21 cellular contexts compared by ENCODE assay signal in the genomic region with DNA sequence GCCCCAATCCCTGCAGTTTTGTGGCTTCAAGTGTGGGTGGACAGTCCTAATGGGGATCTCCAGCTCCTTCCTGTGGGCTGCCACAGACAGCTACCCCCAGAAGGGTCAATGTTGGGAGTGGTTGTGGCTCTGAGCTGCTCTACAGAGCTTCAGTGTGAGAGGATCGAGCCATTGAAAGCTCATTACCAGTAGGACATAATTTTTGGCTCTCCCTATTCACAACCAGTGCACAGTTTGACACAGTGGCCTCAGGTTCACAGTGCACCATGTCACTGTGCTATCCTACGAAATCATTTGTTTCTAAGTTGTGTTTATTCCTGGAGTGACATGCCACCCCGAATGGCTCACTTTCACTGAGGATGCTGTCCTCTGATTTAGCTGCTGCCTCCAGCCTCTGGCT. TPM values are rescaled to one million over a fixed set of nuclear protein-coding genes. Genes with fewer than 3 reads are reported as not detected.
A peak's percentile ranks its signal among the peaks of the same experiment; 100 is the strongest.
DNase-seq lines count a peak whose midpoint lies in the region; ATAC-seq, FAIRE-seq and TF ChIP-seq lines count a peak whose summit lies in the region.
"Had no signal": no experiment of that assay in that cellular context is flagged by ENCODE, and none has a peak within 500 bp of the region (broad histone marks: within the 10 kb centered on the region; RNA-seq: fewer than 3 reads in every experiment).

No MANE protein-coding gene starts in this region.

- TF ChIP-seq CTCF in KMS-11 (conservative IDR thresholded peaks at IDR 0.05; ENCODE audit: low read depth, low read length) = no peak
- TF ChIP-seq CTCF in GM12878 (IDR thresholded peaks at IDR 0.05 in 2 of 3, conservative IDR thresholded peaks at IDR 0.05 in 1 of 3; ENCODE audit: control insufficient read depth in 2 of 3, extremely low read depth in 1 of 3, insufficient read depth in 1 of 3, low read depth in 3 of 3, low read length in 3 of 3) = no peak
- no peak for TF ChIP-seq CTCF in neutrophil (IDR thresholded peaks at IDR 0.05)

- peak overlapping the region; percentile 83 for H3K27ac Mint-ChIP-seq in activated CD4-positive, alpha-beta T cell treated with anti-CD3 and anti-CD28 coated beads, Interleukin-2, amount 10 ng/mL, durations not matched to agents 7 days and 5 days

- BruUV-seq in GM12878 (replicated peaks; lab: Mats Ljungman, UMichigan) = no TSS peak

- intact Hi-C loops in GM12878 (cut with micrococcal nuclease; ENCODE audit: unreplicated experiment) = no loop called here

- no peaks in the 10 kb centered on the region for H3K9me3 Mint-ChIP-seq in activated CD4-positive, alpha-beta T cell treated with anti-CD3 and anti-CD28 coated beads, Interleukin-2, amount 10 ng/mL, durations not matched to agents 7 days and 5 days

- H3K27me3 ChIP-seq in KMS-11 (ENCODE audit: insufficient read depth, low read depth) (no peaks in the 10 kb centered on the region), GM12878 (replicated peaks in 1 of 2; ENCODE audit: control insufficient read depth in 2 of 2, insufficient read depth in 2 of 2, low read length in 1 of 2) (no peaks in the 10 kb centered on the region), neutrophil (no peaks in the 10 kb centered on the region)
- H3K27me3 ChIP-seq: breast epithelium, esophagus squamous epithelium, upper lobe of left lung had no signal

- H3K4me2 ChIP-seq in KMS-11 (no peak overlapping the region; the same call in 1 of the 2 replicates), GM12878 (ENCODE audit: control insufficient read depth, insufficient read depth) (no peak overlapping the region; the same call in 1 of the 2 replicates)
- H3K4me2 ChIP-seq: A549 had no signal

- no peaks in the 10 kb centered on the region for H3K27me3 Mint-ChIP-seq in activated CD4-positive, alpha-beta T cell treated with anti-CD3 and anti-CD28 coated beads, Interleukin-2, amount 10 ng/mL, durations not matched to agents 7 days and 5 days

- SMC1A ChIA-PET in GM12878 (lab: Charles Lee; ENCODE audit: uncharacterized antibody, unreplicated experiment) = interaction anchor here (1.0 to 2.6 kb wide), 4 partner anchors 14 to 48 kb away, joined by 3 to 7 read pairs (median 4); a partner anchor contains a TSS

- TF ChIP-seq POLR2A in GM12878 (IDR thresholded peaks at IDR 0.05; ENCODE audit: low read depth, low read length) = peak; percentile 13; the same call in 1 of the 2 replicates

- TF ChIP-seq RAD21 in GM12878 (IDR thresholded peaks at IDR 0.05; ENCODE audit: insufficient read depth, low read depth, low read length) = no peak

- H3K4me3 ChIP-seq in KMS-11 (IDR thresholded peaks at IDR 0.05; ENCODE audit: insufficient read depth, low read depth, low read length) = no peak overlapping the region
- no peak overlapping the region for H3K4me3 ChIP-seq in GM12878
- no peak overlapping the region for H3K4me3 ChIP-seq in neutrophil (ENCODE audit: low read depth in 1 of 2, low read length in 1 of 2)
- H3K4me3 ChIP-seq: A549, breast epithelium, esophagus squamous epithelium, lower lobe of right lung, SK-N-MC, upper lobe of left lung had no signal

- RAD21 ChIA-PET in GM12878 (lab: Charles Lee; ENCODE audit: unreplicated experiment) = interaction anchor here (0.8 to 1.7 kb wide), 3 partner anchors 10 to 48 kb away, joined by 3 to 7 read pairs (median 3); a partner anchor contains a TSS

- no peak overlapping the region for H3K4me3 Mint-ChIP-seq in activated CD4-positive, alpha-beta T cell treated with anti-CD3 and anti-CD28 coated beads, Interleukin-2, amount 10 ng/mL, durations not matched to agents 7 days and 5 days

- peaks cover 50% of the 10 kb centered on the region for H3K4me1 Mint-ChIP-seq in activated CD4-positive, alpha-beta T cell treated with anti-CD3 and anti-CD28 coated beads, Interleukin-2, amount 10 ng/mL, durations not matched to agents 7 days and 5 days

- DNase-seq in activated CD4-positive, alpha-beta T cell treated with anti-CD3 and anti-CD28 coated beads, Interleukin-2, amount 10 ng/mL, durations not matched to agents 7 days and 5 days = no peak
- DNase-seq in activated CD4-positive, alpha-beta T cell treated with anti-CD3 and anti-CD28 coated beads, Interleukin-2, amount 50 U/mL, for 48 hours = no peak
- DNase-seq in GM12878 (ENCODE audit: low read depth, low spot score) (no peak), SIG-M5 (lab: John Stamatoyannopoulos, UW) (no peak)
- DNase-seq: dermis blood vessel endothelial cell; DMS79; esophagus squamous epithelium; H7; lower lobe of right lung; NCI-H1092; stimulated activated naive CD4-positive, alpha-beta T cell treated with Interleukin-2 at 50 U/mL for 16 hours; upper lobe of left lung had no signal

- H3K4me1 ChIP-seq in KMS-11 (ENCODE audit: low read depth, poor library complexity, severe bottlenecking) (peaks cover 61% of the 10 kb centered on the region), GM12878 (ENCODE audit: control insufficient read depth, insufficient read depth, low read length) (peaks cover 26% of the 10 kb centered on the region), neutrophil (ENCODE audit: control insufficient read depth in 1 of 2, insufficient read depth in 1 of 2, low read depth in 1 of 2, low read length in 1 of 2) (peaks cover 7 to 14% of the 10 kb centered on the region in 2 experiments)
- H3K4me1 ChIP-seq: A549, breast epithelium had no signal

- H3K36me3 ChIP-seq in KMS-11 (ENCODE audit: insufficient read depth) = no peaks in the 10 kb centered on the region; the same call in 1 of the 2 replicates
- peaks cover 24 to 34% of the 10 kb centered on the region in 2 experiments for H3K36me3 ChIP-seq in GM12878 (ENCODE audit: control insufficient read depth in 2 of 2, insufficient read depth in 2 of 2, low read length in 1 of 2)
- peaks cover 63% of the 10 kb centered on the region for H3K36me3 ChIP-seq in neutrophil

- ATAC-seq in GM12878 (no peak), HG03045 (IDR thresholded peaks at IDR 0.05; ENCODE audit: unreplicated experiment) (no peak), HG02588 (IDR thresholded peaks at IDR 0.05; ENCODE audit: unreplicated experiment) (no peak)
- ATAC-seq: A549, lower lobe of right lung had no signal

- FAIRE-seq in GM12878 (lab: Jason Lieb, UNC) = peak; percentile 35
- FAIRE-seq: A549 had no signal

- no peaks in the 10 kb centered on the region for H3K9me3 ChIP-seq in GM12878 (replicated peaks; ENCODE audit: control insufficient read depth, insufficient read depth, low read length)
- no peaks in the 10 kb centered on the region for H3K9me3 ChIP-seq in neutrophil
- H3K9me3 ChIP-seq: A549, breast epithelium, esophagus squamous epithelium, lower lobe of right lung, upper lobe of left lung had no signal

- CTCF ChIA-PET in activated CD4-positive, alpha-beta T cell treated with anti-CD3 and anti-CD28 coated beads, Interleukin-2, amount 10 ng/mL, durations not matched to agents 7 days and 5 days (lab: Charles Lee) = interaction anchor here (1.1 to 4.8 kb wide), 5 partner anchors 8 to 143 kb away, joined by 3 to 26 read pairs (median 12); a partner anchor contains a TSS
- CTCF ChIA-PET in GM12878 (lab: Yijun Ruan, JAX) = interaction anchor here (1.1 to 6.1 kb wide), 7 partner anchors 9 to 75 kb away, joined by 5 to 46 read pairs (median 21); a partner anchor contains a TSS

- peak overlapping the region; percentile 45; the same call in 1 of the 2 replicates for H3K27ac ChIP-seq in KMS-11
- no peak overlapping the region for H3K27ac ChIP-seq in GM12878 (ENCODE audit: control insufficient read depth, insufficient read depth)
- H3K27ac ChIP-seq in neutrophil = peak overlapping the region; percentile 16
- H3K27ac ChIP-seq: A549, C4-2B, HL-60, lower lobe of right lung had no signal

- no peak overlapping the region for H3K9ac ChIP-seq in KMS-11
- H3K9ac ChIP-seq in GM12878 (ENCODE audit: control insufficient read depth, insufficient read depth, low read length) = no peak overlapping the region

- no peak for TF ChIP-seq EP300 in GM12878 (IDR thresholded peaks at IDR 0.05; ENCODE audit: borderline replicate concordance in 1 of 2, control insufficient read depth in 1 of 2, low read depth in 2 of 2, low read length in 2 of 2)

- H3K79me2 ChIP-seq in KMS-11 (ENCODE audit: insufficient read depth, low read depth) (no peaks in the 10 kb centered on the region; the same call in 1 of the 2 replicates), GM12878 (ENCODE audit: control insufficient read depth, insufficient read depth, low read length) (no peaks in the 10 kb centered on the region; the same call in none of the 2 replicates)

- in situ Hi-C loops in GM12878 (cut with MboI) = no loop called here

- POLR2A ChIA-PET in activated CD4-positive, alpha-beta T cell treated with anti-CD3 and anti-CD28 coated beads, Interleukin-2, amount 10 ng/mL, durations not matched to agents 7 days and 5 days (lab: Charles Lee) = no interaction called here
- POLR2A ChIA-PET in GM12878 (lab: Charles Lee) = interaction anchor here (0.7 kb wide), 1 partner anchor 63 kb away, joined by 7 read pairs; no protein-coding TSS in a partner anchor

- H2AFZ ChIP-seq in KMS-11 (ENCODE audit: low read depth) (no peak overlapping the region), GM12878 (ENCODE audit: control insufficient read depth, low read depth, low read length) (no peak overlapping the region)

- H4K20me1 ChIP-seq in KMS-11 (ENCODE audit: insufficient read depth) = no peaks in the 10 kb centered on the region
- peaks cover 7% of the 10 kb centered on the region; the same call in 1 of the 2 replicates for H4K20me1 ChIP-seq in GM12878 (ENCODE audit: control insufficient read depth, insufficient read depth)

- WGBS in GM12878 (ENCODE audit: insufficient coverage, insufficient replicate concordance, low lambda C conversion rate, missing lambda C conversion rate) = 78% methylated on average over 3 of the region's 3 CpGs

- H3K36me3 Mint-ChIP-seq in activated CD4-positive, alpha-beta T cell treated with anti-CD3 and anti-CD28 coated beads, Interleukin-2, amount 10 ng/mL, durations not matched to agents 7 days and 5 days (ENCODE audit: low read depth) = peaks cover 43% of the 10 kb centered on the region

RNA-seq across cellular contexts. Expression of a gene that starts 22.8 kb away (rescaled TPM):
- 100 to 1,000 TPM; 426 to 442 TPM for total RNA-seq in activated CD4-positive, alpha-beta T cell treated with anti-CD3 and anti-CD28 coated beads, Interleukin-2, amount 10 ng/mL, durations not matched to agents 7 days and 5 days
- 355 and 369 TPM in 2 replicates for total RNA-seq in GM12878 (2013; cell fraction: nucleolus; rRNA removed)
- total RNA-seq in GM12878 (2014; rRNA removed) (231 and 268 TPM in 2 replicates), GM12878 (2014; rRNA removed; fragmentation: Illumina TruSeq; extraction: Trizol) (221 and 224 TPM in 2 replicates), GM12878 (2021) (302 and 306 TPM in 2 replicates)
- 226 TPM for polyA plus RNA-seq in GM12878 (2011; ENCODE audit: low read depth)
- polyA plus RNA-seq in GM12878 (2011; rRNA removed) (505 and 603 TPM in 2 replicates), GM12878 (2014; fragmentation: Illumina TruSeq; extraction: Trizol) (308 and 371 TPM in 2 replicates), GM12878 (2014; fragmentation: Nextera tagmentation; extraction: Ambion mirVana) (1,000 to 10,000 TPM in 1 of 2 experiments, 100 to 1,000 TPM in 1; 853 to 1,192 TPM), GM12878 (2014; rRNA removed) (220 and 242 TPM in 2 replicates), GM12878 (2016; fragmentation: Nextera tagmentation; extraction: Ambion mirVana) (100 to 1,000 TPM; 451 to 455 TPM)
- polyA plus RNA-seq in GM12878 (2011; cell fraction: cytosol; rRNA removed) = 335 and 461 TPM in 2 replicates
- 251 and 330 TPM in 2 replicates for polyA plus RNA-seq in GM12878 (2011; cell fraction: nucleus; rRNA removed)
- polyA plus RNA-seq in GM12878 (2012) = 221 and 351 TPM in 2 replicates
- polyA minus RNA-seq in GM12878 (2011; rRNA and poly(A)+ RNA removed) = 237 and 279 TPM in 2 replicates
- polyA minus RNA-seq in GM12878 (2011; cell fraction: cytosol; rRNA and poly(A)+ RNA removed) = 82.2 and 95.7 TPM in 2 replicates
- 65.3 and 85.8 TPM in 2 replicates for polyA minus RNA-seq in GM12878 (2011; cell fraction: nucleus; rRNA and poly(A)+ RNA removed)

RNA-seq across cellular contexts. Expression of a gene that starts 56.9 kb away (rescaled TPM):
- total RNA-seq in activated CD4-positive, alpha-beta T cell treated with anti-CD3 and anti-CD28 coated beads, Interleukin-2, amount 10 ng/mL, durations not matched to agents 7 days and 5 days = 10 to 100 TPM; 37.4 to 38.2 TPM
- total RNA-seq in GM12878 (2013; cell fraction: nucleolus; rRNA removed) = 182 and 205 TPM in 2 replicates
- total RNA-seq in GM12878 (2014; rRNA removed) = 44.1 and 46.8 TPM in 2 replicates
- total RNA-seq in GM12878 (2014; rRNA removed; fragmentation: Illumina TruSeq; extraction: Trizol) = 29.1 and 29.2 TPM in 2 replicates
- 60.5 and 64.9 TPM in 2 replicates for total RNA-seq in GM12878 (2021)
- 19.3 TPM for polyA plus RNA-seq in GM12878 (2011; ENCODE audit: low read depth)
- 40.6 and 47.6 TPM in 2 replicates for polyA plus RNA-seq in GM12878 (2011; rRNA removed)
- 40.6 and 44.7 TPM in 2 replicates for polyA plus RNA-seq in GM12878 (2011; cell fraction: cytosol; rRNA removed)
- 131 and 157 TPM in 2 replicates for polyA plus RNA-seq in GM12878 (2011; cell fraction: nucleus; rRNA removed)
- 33.5 and 36.8 TPM in 2 replicates for polyA plus RNA-seq in GM12878 (2012)
- 35.3 and 40.6 TPM in 2 replicates for polyA plus RNA-seq in GM12878 (2014; fragmentation: Illumina TruSeq; extraction: Trizol)
- polyA plus RNA-seq in GM12878 (2014; fragmentation: Nextera tagmentation; extraction: Ambion mirVana) = 1 to 10 TPM; 3.0 to 5.3 TPM
- 32.6 and 35.0 TPM in 2 replicates for polyA plus RNA-seq in GM12878 (2014; rRNA removed)
- polyA plus RNA-seq in GM12878 (2016; fragmentation: Nextera tagmentation; extraction: Ambion mirVana) = 10 to 100 TPM; 15.1 to 15.7 TPM
- polyA minus RNA-seq in GM12878 (2011; rRNA and poly(A)+ RNA removed) = 105 and 132 TPM in 2 replicates
- 41.7 and 48.0 TPM in 2 replicates for polyA minus RNA-seq in GM12878 (2011; cell fraction: cytosol; rRNA and poly(A)+ RNA removed)
- polyA minus RNA-seq in GM12878 (2011; cell fraction: nucleus; rRNA and poly(A)+ RNA removed) = 46.2 and 54.0 TPM in 2 replicates
